8 cellular contexts compared by ENCODE assay signal in genomic region chr21:29155118-29155932, GRCh38. TPM values are rescaled to one million over a fixed set of nuclear protein-coding genes. Genes with fewer than 3 reads are reported as not detected.
DNase-seq lines count a peak whose midpoint lies in the region; ATAC-seq and TF ChIP-seq lines count a peak whose summit lies in the region.
"Had no signal": no experiment of that assay in that cellular context is flagged by ENCODE, and none has a peak within 500 bp of the region (broad histone marks: within the 10 kb centered on the region; RNA-seq: fewer than 3 reads in every experiment).

No MANE protein-coding gene starts in this region.

- no peak overlapping the region for H2AK5ac ChIP-seq in mesendoderm (ENCODE audit: low read length)

- H3K18ac ChIP-seq in mesendoderm (ENCODE audit: low read length): no peak overlapping the region

- H3K79me1 ChIP-seq in mesendoderm (ENCODE audit: low read length): no peaks in the 10 kb centered on the region

- H3K36me3 ChIP-seq in esophagus (ENCODE audit: control insufficient read depth in 2 of 2, insufficient read depth in 2 of 2, low read length in 1 of 2) (no peaks in the 10 kb centered on the region), mesendoderm (ENCODE audit: control insufficient read depth, insufficient read depth, low read length) (no peaks in the 10 kb centered on the region), upper lobe of right lung (no peaks in the 10 kb centered on the region)
- H3K36me3 ChIP-seq: adrenal gland had no signal

- H3K4me3 Mint-ChIP-seq in stimulated activated effector memory CD8-positive, alpha-beta T cell treated with anti-CD3 and anti-CD28 coated beads, Interleukin-12 subunit alpha, Interleukin-12 subunit beta, amount 100 ng/mL, for 72 hours: no peak overlapping the region

- H2BK15ac ChIP-seq in mesendoderm (replicated peaks; ENCODE audit: low read depth): no peak overlapping the region

- no peak overlapping the region for H3K27ac Mint-ChIP-seq in stimulated activated effector memory CD8-positive, alpha-beta T cell treated with anti-CD3 and anti-CD28 coated beads, Interleukin-12 subunit alpha, Interleukin-12 subunit beta, amount 100 ng/mL, for 72 hours

- no peaks in the 10 kb centered on the region for H3K9me3 Mint-ChIP-seq in stimulated activated effector memory CD8-positive, alpha-beta T cell treated with anti-CD3 and anti-CD28 coated beads, Interleukin-12 subunit alpha, Interleukin-12 subunit beta, amount 100 ng/mL, for 72 hours

- H3K4me1 ChIP-seq in esophagus (ENCODE audit: control insufficient read depth in 2 of 2, insufficient read depth in 2 of 2, low read length in 1 of 2): no peaks in the 10 kb centered on the region
- H3K4me1 ChIP-seq in mesendoderm (ENCODE audit: control insufficient read depth, low read depth, low read length): no peaks in the 10 kb centered on the region
- no peaks in the 10 kb centered on the region for H3K4me1 ChIP-seq in upper lobe of right lung

- intact Hi-C loops in upper lobe of right lung (cut with DNase I): no loop called here

- no peak overlapping the region for H3K4ac ChIP-seq in mesendoderm (ENCODE audit: low read depth, low read length)

- H3K4me1 Mint-ChIP-seq in stimulated activated effector memory CD8-positive, alpha-beta T cell treated with anti-CD3 and anti-CD28 coated beads, Interleukin-12 subunit alpha, Interleukin-12 subunit beta, amount 100 ng/mL, for 72 hours: no peaks in the 10 kb centered on the region

- H2BK5ac ChIP-seq in mesendoderm (ENCODE audit: low read length): no peak overlapping the region

- no peak overlapping the region for H4K8ac ChIP-seq in mesendoderm (ENCODE audit: low read depth, low read length)

- H3K4me3 ChIP-seq in esophagus (ENCODE audit: low read depth in 1 of 2, low read length in 2 of 2): peak overlapping the region; percentile 3 to 8
- H3K4me3 ChIP-seq in mesendoderm (ENCODE audit: low read length): no peak overlapping the region
- no peak overlapping the region for H3K4me3 ChIP-seq in upper lobe of right lung

- peak overlapping the region; percentile 24 to 70 for H3K27ac ChIP-seq in esophagus (ENCODE audit: low read depth in 2 of 2, low read length in 1 of 2)
- no peak overlapping the region for H3K27ac ChIP-seq in mesendoderm (ENCODE audit: low read depth, low read length)
- peak overlapping the region; percentile 62 for H3K27ac ChIP-seq in upper lobe of right lung

- H3K56ac ChIP-seq in mesendoderm (ENCODE audit: low read length): no peak overlapping the region

- peak; percentile 65 for DNase-seq in NCI-H69 (lab: John Stamatoyannopoulos, UW)
- peak; percentile 36 for DNase-seq in mesendoderm
- DNase-seq in upper lobe of right lung: peak; percentile 71
- DNase-seq in stimulated activated effector memory CD8-positive, alpha-beta T cell treated with anti-CD3 and anti-CD28 coated beads, Interleukin-12 subunit alpha, Interleukin-12 subunit beta, amount 100 ng/mL, for 72 hours (ENCODE audit: low spot score in 2 of 2): no peak
- no peak for DNase-seq in NCI-H524 (lab: John Stamatoyannopoulos, UW)

- WGBS in esophagus, 2 donors: 36 to 49% methylated on average over 25 of the region's 25 CpGs
- WGBS in mesendoderm (ENCODE audit: extremely low coverage, insufficient coverage, low lambda C conversion rate): no CpG with 5 or more reads among the region's 25 CpGs

- H3K9me3 ChIP-seq in esophagus (ENCODE audit: control insufficient read depth in 2 of 2, insufficient read depth in 1 of 2, low read depth in 1 of 2, low read length in 1 of 2) (no peaks in the 10 kb centered on the region), upper lobe of right lung (no peaks in the 10 kb centered on the region)
- H3K9me3 ChIP-seq: adrenal gland had no signal

- no peak overlapping the region for H3K9ac ChIP-seq in mesendoderm (ENCODE audit: low read length)

- H3K36me3 Mint-ChIP-seq in stimulated activated effector memory CD8-positive, alpha-beta T cell treated with anti-CD3 and anti-CD28 coated beads, Interleukin-12 subunit alpha, Interleukin-12 subunit beta, amount 100 ng/mL, for 72 hours: no peaks in the 10 kb centered on the region

- peak; percentile 89 for ATAC-seq in upper lobe of right lung
- no peak for ATAC-seq in stimulated activated effector memory CD8-positive, alpha-beta T cell treated with anti-CD3 and anti-CD28 coated beads, Interleukin-12 subunit alpha, Interleukin-12 subunit beta, amount 100 ng/mL, for 72 hours
- no peak for ATAC-seq in GM19395 (IDR thresholded peaks at IDR 0.05; ENCODE audit: unreplicated experiment)

- no peaks in the 10 kb centered on the region for H3K79me2 ChIP-seq in mesendoderm (ENCODE audit: control insufficient read depth, insufficient read depth, low read length)

- no peak overlapping the region for H3K4me2 ChIP-seq in mesendoderm (ENCODE audit: low read length)

- no peak for TF ChIP-seq CTCF in upper lobe of right lung (IDR thresholded peaks at IDR 0.05)

- H3K27me3 ChIP-seq in esophagus (ENCODE audit: control insufficient read depth in 1 of 2, insufficient read depth in 2 of 2, low read length in 2 of 2) (no peaks in the 10 kb centered on the region), mesendoderm (ENCODE audit: insufficient read depth, low read length, poor library complexity) (no peaks in the 10 kb centered on the region), upper lobe of right lung (no peaks in the 10 kb centered on the region)
- H3K27me3 ChIP-seq: adrenal gland had no signal

- no peak overlapping the region for H4K5ac ChIP-seq in mesendoderm (ENCODE audit: low read length)

- H3K23ac ChIP-seq in mesendoderm (ENCODE audit: low read length): no peak overlapping the region

- H2BK120ac ChIP-seq in mesendoderm (ENCODE audit: low read depth, low read length): no peak overlapping the region

RNA-seq across cellular contexts. Expression of gene MAP3K7CL, which starts 24.9 kb away (rescaled TPM):
- 1 to 10 TPM; 2.1 to 4.0 TPM for polyA plus RNA-seq in esophagus
- polyA plus RNA-seq in mesendoderm (2013, experiment 1 of 2): 0.03 TPM
- polyA plus RNA-seq in mesendoderm (2013, experiment 2 of 2): 0.03 TPM
- total RNA-seq in upper lobe of right lung: 7.6 TPM

Comparison
In these comparisons a context has a peak if more than half of its experiments do, and no peak if none do; other contexts are left out.
1. DNase-seq: peak in NCI-H69 (single experiment), mesendoderm (single experiment) and upper lobe of right lung (single experiment); none in stimulated activated effector memory CD8-positive, alpha-beta T cell treated with anti-CD3 and anti-CD28 coated beads, Interleukin-12 subunit alpha, Interleukin-12 subunit beta, amount 100 ng/mL, for 72 hours (0 of 2) and NCI-H524 (0 of 2).
2. H3K4me3 ChIP-seq: peak in esophagus (2 of 2); none in mesendoderm (single experiment) and upper lobe of right lung (single experiment).